Comparison of ENCODE assay signal across 16 cellular contexts in the genomic region with DNA sequence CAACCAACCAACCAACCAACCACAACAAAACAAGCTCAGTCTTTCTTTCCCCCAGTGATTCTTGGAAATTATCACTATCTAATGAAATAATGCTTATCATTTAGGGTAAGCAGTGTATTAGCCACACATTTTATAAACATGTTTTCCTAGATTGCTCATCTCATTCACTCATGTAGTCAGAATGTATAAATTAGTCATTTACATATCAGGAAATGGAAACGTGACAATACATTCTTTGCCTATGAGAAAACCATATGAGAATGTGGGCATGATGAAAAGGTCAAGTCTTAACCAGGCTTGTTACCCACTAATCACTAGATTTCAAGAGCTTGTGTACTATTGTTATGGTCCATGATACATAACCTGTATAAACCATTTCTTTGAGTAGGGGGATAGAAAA.
DNase-seq lines count a peak whose midpoint lies in the region; FAIRE-seq and TF ChIP-seq lines count a peak whose summit lies in the region.
"Had no signal": no experiment of that assay in that cellular context is flagged by ENCODE, and none has a peak within 500 bp of the region (broad histone marks: within the 10 kb centered on the region; RNA-seq: fewer than 3 reads in every experiment).

No MANE protein-coding gene starts in this region.

- intact Hi-C loops in activated T-helper 1 cell treated with anti-CD3 and anti-CD28 coated beads, Interleukin-12 subunit alpha, Interleukin-12 subunit beta, Interleukin-2, Interleukin-4 antibody, amounts not matched to agents 30 ng/mL and 10 ng/mL and 1 ng/mL, durations not matched to agents 14 hours and 24 hours and 36 hours (cut with micrococcal nuclease): no loop called here
- intact Hi-C loops in activated T-helper 2 cell treated with anti-CD3 and anti-CD28 coated beads, Interferon-gamma antibody, Interleukin-2, Interleukin-4, amounts not matched to agents 10 μg/mL and 5 μg/mL and 100 μg/mL, durations not matched to agents 14 hours and 24 hours and 36 hours (cut with micrococcal nuclease): no loop called here

- TF ChIP-seq POLR2A in H54 (IDR thresholded peaks at IDR 0.05; ENCODE audit: low read depth, low read length): no peak

- DNase-seq in AG08396 (ENCODE audit: low spot score) (peak; percentile 8), HT1080 (ENCODE audit: low read depth) (peak; percentile 86), bronchial epithelial cell (ENCODE audit: low read depth) (peak; percentile 96), iris pigment epithelial cell (ENCODE audit: low read depth) (peak; percentile 73), H54 (ENCODE audit: insufficient read length, low spot score) (no peak), NCI-H1048 (lab: John Stamatoyannopoulos, UW) (no peak)
- DNase-seq in activated T-helper 1 cell treated with anti-CD3 and anti-CD28 coated beads, Interleukin-12 subunit alpha, Interleukin-12 subunit beta, Interleukin-2, Interleukin-4 antibody, amounts not matched to agents 30 ng/mL and 10 ng/mL and 1 ng/mL, durations not matched to agents 14 hours and 24 hours and 36 hours (ENCODE audit: low spot score): no peak
- DNase-seq in activated T-helper 2 cell treated with anti-CD3 and anti-CD28 coated beads, Interferon-gamma antibody, Interleukin-2, Interleukin-4, amounts not matched to agents 10 μg/mL and 5 μg/mL and 100 μg/mL, durations not matched to agents 14 hours and 24 hours and 36 hours (ENCODE audit: low spot score): no peak
- DNase-seq: activated CD4-positive, CD25-positive, alpha-beta regulatory T cell treated with anti-CD3 and anti-CD28 coated beads, Interleukin-2, amount 50 U/mL, for 72 hours; heart left ventricle; islet precursor cell; NCI-H187; NCI-H510A; stomach had no signal

- no peaks in the 10 kb centered on the region for H3K27me3 Mint-ChIP-seq in activated T-helper 1 cell treated with anti-CD3 and anti-CD28 coated beads, Interleukin-12 subunit alpha, Interleukin-12 subunit beta, Interleukin-2, Interleukin-4 antibody, amounts not matched to agents 30 ng/mL and 10 ng/mL and 1 ng/mL, durations not matched to agents 14 hours and 24 hours and 36 hours (ENCODE audit: insufficient read depth)
- no peaks in the 10 kb centered on the region for H3K27me3 Mint-ChIP-seq in activated T-helper 2 cell treated with anti-CD3 and anti-CD28 coated beads, Interferon-gamma antibody, Interleukin-2, Interleukin-4, amounts not matched to agents 10 μg/mL and 5 μg/mL and 100 μg/mL, durations not matched to agents 14 hours and 24 hours and 36 hours (ENCODE audit: low read depth)

- H3K27me3 ChIP-seq in bronchial epithelial cell (ENCODE audit: control insufficient read depth, insufficient read depth, low read length): no peaks in the 10 kb centered on the region
- H3K27me3 ChIP-seq: heart left ventricle, stomach had no signal

- no peaks in the 10 kb centered on the region for H3K4me1 Mint-ChIP-seq in activated T-helper 1 cell treated with anti-CD3 and anti-CD28 coated beads, Interleukin-12 subunit alpha, Interleukin-12 subunit beta, Interleukin-2, Interleukin-4 antibody, amounts not matched to agents 30 ng/mL and 10 ng/mL and 1 ng/mL, durations not matched to agents 14 hours and 24 hours and 36 hours (ENCODE audit: low read depth)
- no peaks in the 10 kb centered on the region for H3K4me1 Mint-ChIP-seq in activated T-helper 2 cell treated with anti-CD3 and anti-CD28 coated beads, Interferon-gamma antibody, Interleukin-2, Interleukin-4, amounts not matched to agents 10 μg/mL and 5 μg/mL and 100 μg/mL, durations not matched to agents 14 hours and 24 hours and 36 hours (ENCODE audit: low read depth)

- H3K9me3 Mint-ChIP-seq in activated T-helper 1 cell treated with anti-CD3 and anti-CD28 coated beads, Interleukin-12 subunit alpha, Interleukin-12 subunit beta, Interleukin-2, Interleukin-4 antibody, amounts not matched to agents 30 ng/mL and 10 ng/mL and 1 ng/mL, durations not matched to agents 14 hours and 24 hours and 36 hours: peaks cover 14% of the 10 kb centered on the region
- H3K9me3 Mint-ChIP-seq in activated T-helper 2 cell treated with anti-CD3 and anti-CD28 coated beads, Interferon-gamma antibody, Interleukin-2, Interleukin-4, amounts not matched to agents 10 μg/mL and 5 μg/mL and 100 μg/mL, durations not matched to agents 14 hours and 24 hours and 36 hours: peaks cover 32% of the 10 kb centered on the region

- no peak overlapping the region for H3K27ac Mint-ChIP-seq in activated T-helper 1 cell treated with anti-CD3 and anti-CD28 coated beads, Interleukin-12 subunit alpha, Interleukin-12 subunit beta, Interleukin-2, Interleukin-4 antibody, amounts not matched to agents 30 ng/mL and 10 ng/mL and 1 ng/mL, durations not matched to agents 14 hours and 24 hours and 36 hours
- H3K27ac Mint-ChIP-seq in activated T-helper 2 cell treated with anti-CD3 and anti-CD28 coated beads, Interferon-gamma antibody, Interleukin-2, Interleukin-4, amounts not matched to agents 10 μg/mL and 5 μg/mL and 100 μg/mL, durations not matched to agents 14 hours and 24 hours and 36 hours: no peak overlapping the region

- FAIRE-seq in bronchial epithelial cell (lab: Jason Lieb, UNC) (no peak), H54 (lab: Jason Lieb, UNC) (no peak)
- FAIRE-seq: GM12892 had no signal

- no peak overlapping the region for H3K4me3 ChIP-seq in bronchial epithelial cell (ENCODE audit: low read depth, low read length)
- H3K4me3 ChIP-seq: heart left ventricle, stomach had no signal

- H3K36me3 ChIP-seq in bronchial epithelial cell (ENCODE audit: control insufficient read depth, insufficient read depth, low read length): no peaks in the 10 kb centered on the region
- H3K36me3 ChIP-seq: heart left ventricle, stomach had no signal

- H3K4me3 Mint-ChIP-seq in activated T-helper 1 cell treated with anti-CD3 and anti-CD28 coated beads, Interleukin-12 subunit alpha, Interleukin-12 subunit beta, Interleukin-2, Interleukin-4 antibody, amounts not matched to agents 30 ng/mL and 10 ng/mL and 1 ng/mL, durations not matched to agents 14 hours and 24 hours and 36 hours: no peak overlapping the region
- no peak overlapping the region for H3K4me3 Mint-ChIP-seq in activated T-helper 2 cell treated with anti-CD3 and anti-CD28 coated beads, Interferon-gamma antibody, Interleukin-2, Interleukin-4, amounts not matched to agents 10 μg/mL and 5 μg/mL and 100 μg/mL, durations not matched to agents 14 hours and 24 hours and 36 hours (ENCODE audit: low read depth)
- H3K4me3 Mint-ChIP-seq: neural crest cell had no signal

- TF ChIP-seq CTCF in bronchial epithelial cell (IDR thresholded peaks at IDR 0.05; ENCODE audit: insufficient read depth, low read length, severe bottlenecking): no peak

- no peaks in the 10 kb centered on the region for H3K36me3 Mint-ChIP-seq in activated T-helper 1 cell treated with anti-CD3 and anti-CD28 coated beads, Interleukin-12 subunit alpha, Interleukin-12 subunit beta, Interleukin-2, Interleukin-4 antibody, amounts not matched to agents 30 ng/mL and 10 ng/mL and 1 ng/mL, durations not matched to agents 14 hours and 24 hours and 36 hours (ENCODE audit: low read depth)
- H3K36me3 Mint-ChIP-seq in activated T-helper 2 cell treated with anti-CD3 and anti-CD28 coated beads, Interferon-gamma antibody, Interleukin-2, Interleukin-4, amounts not matched to agents 10 μg/mL and 5 μg/mL and 100 μg/mL, durations not matched to agents 14 hours and 24 hours and 36 hours (ENCODE audit: low read depth): no peaks in the 10 kb centered on the region

Comparison
In these comparisons a context has a peak if more than half of its experiments do, and no peak if none do; other contexts are left out.
1. DNase-seq: peak in AG08396 (single experiment), HT1080 (single experiment), bronchial epithelial cell (single experiment) and iris pigment epithelial cell (single experiment); none in H54 (single experiment), activated T-helper 1 cell treated with anti-CD3 and anti-CD28 coated beads, Interleukin-12 subunit alpha, Interleukin-12 subunit beta, Interleukin-2, Interleukin-4 antibody, amounts not matched to agents 30 ng/mL and 10 ng/mL and 1 ng/mL, durations not matched to agents 14 hours and 24 hours and 36 hours (single experiment), NCI-H1048 (single experiment) and activated T-helper 2 cell treated with anti-CD3 and anti-CD28 coated beads, Interferon-gamma antibody, Interleukin-2, Interleukin-4, amounts not matched to agents 10 μg/mL and 5 μg/mL and 100 μg/mL, durations not matched to agents 14 hours and 24 hours and 36 hours (single experiment).